1 cellular context compared by ENCODE assay signal in the genomic region with DNA sequence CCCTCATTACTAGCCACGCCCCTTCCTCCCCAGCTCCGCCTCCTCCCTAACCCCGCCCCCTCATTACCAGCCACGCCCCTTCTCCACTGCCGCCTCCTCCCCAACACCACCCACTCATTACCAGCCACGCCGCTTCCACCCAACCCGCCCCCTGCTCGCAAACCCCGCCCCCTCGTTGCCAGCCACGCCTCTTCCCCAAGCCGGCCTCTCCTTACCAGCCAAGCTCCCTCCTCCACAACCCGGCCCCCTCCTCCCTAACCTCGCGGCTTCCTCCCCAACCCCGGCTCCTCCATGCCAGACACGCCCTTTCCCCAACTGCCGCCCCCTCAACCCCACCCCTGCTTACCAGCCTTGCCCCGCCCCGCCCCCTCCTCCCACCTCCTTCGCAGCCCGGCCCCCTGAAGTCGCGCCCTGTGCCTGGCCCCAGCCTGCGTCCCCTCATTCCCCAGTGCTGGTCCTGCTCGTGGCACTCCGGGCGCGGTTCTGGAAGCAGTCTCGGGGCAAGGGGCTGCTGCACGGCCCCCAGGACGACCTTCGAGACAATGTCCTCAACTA.
TF ChIP-seq lines count a peak whose summit lies in the region.

No MANE protein-coding gene starts in this region.

TF ChIP-seq in A549, 52 proteins besides CTCF, POLR2A, EP300 and RAD21 (continued from another document):
- TF ChIP-seq, protein P1, sequence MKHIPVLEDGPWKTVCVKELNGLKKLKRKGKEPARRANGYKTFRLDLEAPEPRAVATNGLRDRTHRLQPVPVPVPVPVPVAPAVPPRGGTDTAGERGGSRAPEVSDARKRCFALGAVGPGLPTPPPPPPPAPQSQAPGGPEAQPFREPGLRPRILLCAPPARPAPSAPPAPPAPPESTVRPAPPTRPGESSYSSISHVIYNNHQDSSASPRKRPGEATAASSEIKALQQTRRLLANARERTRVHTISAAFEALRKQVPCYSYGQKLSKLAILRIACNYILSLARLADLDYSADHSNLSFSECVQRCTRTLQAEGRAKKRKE (CRISPR knock-in tag; IDR thresholded peaks at IDR 0.05; ENCODE audit: low read depth) = no peak
- TF ChIP-seq NFE2L2 (conservative IDR thresholded peaks at IDR 0.05; ENCODE audit: low read length) (no peak), FOXS1 (CRISPR knock-in tag; IDR thresholded peaks at IDR 0.05) (no peak), HOXA7 (CRISPR knock-in tag; IDR thresholded peaks at IDR 0.05) (no peak), CHD2 (IDR thresholded peaks at IDR 0.05; ENCODE audit: low read length, partially characterized antibody) (no peak), ZSCAN20 (CRISPR knock-in tag; IDR thresholded peaks at IDR 0.05) (no peak), MAFK (IDR thresholded peaks at IDR 0.05; ENCODE audit: partially characterized antibody) (no peak), RARB (CRISPR knock-in tag; IDR thresholded peaks at IDR 0.05) (no peak)
- TF ChIP-seq, protein P2, sequence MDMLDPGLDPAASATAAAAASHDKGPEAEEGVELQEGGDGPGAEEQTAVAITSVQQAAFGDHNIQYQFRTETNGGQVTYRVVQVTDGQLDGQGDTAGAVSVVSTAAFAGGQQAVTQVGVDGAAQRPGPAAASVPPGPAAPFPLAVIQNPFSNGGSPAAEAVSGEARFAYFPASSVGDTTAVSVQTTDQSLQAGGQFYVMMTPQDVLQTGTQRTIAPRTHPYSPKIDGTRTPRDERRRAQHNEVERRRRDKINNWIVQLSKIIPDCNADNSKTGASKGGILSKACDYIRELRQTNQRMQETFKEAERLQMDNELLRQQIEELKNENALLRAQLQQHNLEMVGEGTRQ (IDR thresholded peaks at IDR 0.05) = no peak
- TF ChIP-seq, protein P3, sequence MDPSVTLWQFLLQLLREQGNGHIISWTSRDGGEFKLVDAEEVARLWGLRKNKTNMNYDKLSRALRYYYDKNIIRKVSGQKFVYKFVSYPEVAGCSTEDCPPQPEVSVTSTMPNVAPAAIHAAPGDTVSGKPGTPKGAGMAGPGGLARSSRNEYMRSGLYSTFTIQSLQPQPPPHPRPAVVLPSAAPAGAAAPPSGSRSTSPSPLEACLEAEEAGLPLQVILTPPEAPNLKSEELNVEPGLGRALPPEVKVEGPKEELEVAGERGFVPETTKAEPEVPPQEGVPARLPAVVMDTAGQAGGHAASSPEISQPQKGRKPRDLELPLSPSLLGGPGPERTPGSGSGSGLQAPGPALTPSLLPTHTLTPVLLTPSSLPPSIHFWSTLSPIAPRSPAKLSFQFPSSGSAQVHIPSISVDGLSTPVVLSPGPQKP (IDR thresholded peaks at IDR 0.05; ENCODE audit: low read depth, low read length) = no peak
TF ChIP-seq in A549: peak in this region for 0.
